Comparison of ENCODE assay signal across 8 cellular contexts in the genomic region with DNA sequence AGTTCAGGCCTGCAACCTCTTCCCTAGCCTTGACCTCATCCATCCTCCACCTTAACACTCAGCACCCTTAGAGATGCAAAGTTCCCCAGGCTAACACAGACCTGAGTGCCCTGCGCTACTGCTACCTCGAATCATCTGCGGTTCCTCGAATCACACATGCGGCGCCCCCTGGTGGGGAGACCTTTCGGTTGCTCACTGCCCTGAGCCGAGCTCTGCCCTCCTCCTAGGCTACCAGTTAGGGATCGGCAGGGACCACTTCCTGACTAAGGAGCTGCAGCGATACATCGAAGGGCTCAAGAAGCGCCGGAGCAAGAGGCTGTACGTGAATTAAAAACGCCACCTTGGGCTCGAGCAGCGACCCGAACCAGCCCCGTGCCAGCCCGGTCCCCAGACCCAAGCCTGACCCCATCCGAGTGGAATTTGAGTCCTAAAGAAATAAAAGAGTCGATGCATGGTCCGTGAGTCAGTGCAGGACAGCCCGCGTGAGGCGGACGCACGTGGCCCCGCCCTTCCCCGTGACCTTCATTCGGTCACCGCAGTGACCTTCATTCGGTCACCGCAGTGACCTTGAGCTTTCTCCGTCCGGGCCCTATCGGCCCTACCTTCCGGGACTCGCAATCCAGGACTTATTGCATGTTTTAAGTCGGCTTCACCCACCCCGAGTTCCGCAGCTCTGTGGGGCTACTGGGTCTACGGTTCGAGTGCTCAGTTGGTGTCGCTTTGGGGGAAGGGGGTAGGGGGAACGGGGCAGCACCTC. TPM values are rescaled to one million over a fixed set of nuclear protein-coding genes. Genes with fewer than 3 reads are reported as not detected.
A peak's percentile ranks its signal among the peaks of the same experiment; 100 is the strongest.
DNase-seq lines count a peak whose midpoint lies in the region; ATAC-seq and TF ChIP-seq lines count a peak whose summit lies in the region.

No MANE protein-coding gene starts in this region.

- H3K27me3 ChIP-seq in ovary (peaks cover 8% of the 10 kb centered on the region), thyroid gland (no peaks in the 10 kb centered on the region)

- H3K4me1 Mint-ChIP-seq in activated naive CD8-positive, alpha-beta T cell (ENCODE audit: low read depth) = peaks cover 37% of the 10 kb centered on the region

- no peaks in the 10 kb centered on the region for H3K9me3 ChIP-seq in ovary
- no peaks in the 10 kb centered on the region for H3K9me3 ChIP-seq in thyroid gland

- H3K36me3 ChIP-seq in ovary = no peaks in the 10 kb centered on the region
- no peaks in the 10 kb centered on the region for H3K36me3 ChIP-seq in thyroid gland

- TF ChIP-seq POLR2A in ovary (IDR thresholded peaks at IDR 0.05) (peak; percentile 5), thyroid gland (IDR thresholded peaks at IDR 0.05) (peak in 1 of 2 donors; percentile 68)

- H3K4me3 Mint-ChIP-seq in activated naive CD8-positive, alpha-beta T cell = peak overlapping the region; percentile 90

- peak overlapping the region in 1 of 2 donors; percentile 55 for H3K27ac ChIP-seq in ovary
- H3K27ac ChIP-seq in thyroid gland = peak overlapping the region; percentile 98 to 100 (median 99)

- H3K27me3 Mint-ChIP-seq in activated naive CD8-positive, alpha-beta T cell = peaks cover 5% of the 10 kb centered on the region

- TF ChIP-seq EP300 in ovary (IDR thresholded peaks at IDR 0.05) = no peak

- 0% methylated on average over 45 to 46 of the region's 46 CpGs for WGBS in ovary, 3 donors
- WGBS in thyroid gland, 2 donors = 0 to 1% methylated on average over 24 to 42 of the region's 46 CpGs

- H3K4me1 ChIP-seq in ovary (ENCODE audit: insufficient read depth) (peaks cover 13% of the 10 kb centered on the region), thyroid gland (peaks cover 30 to 40% of the 10 kb centered on the region in 2 donors)

- TF ChIP-seq CTCF in GM10266 (IDR thresholded peaks at IDR 0.05; ENCODE audit: control insufficient read depth, insufficient read depth, low read depth, missing control alignments) (peak; percentile 92), ovary (IDR thresholded peaks at IDR 0.05) (peak; percentile 74 to 87 (median 81)), thyroid gland (IDR thresholded peaks at IDR 0.05) (peak; percentile 47 to 93 (median 85))

- H3K9me3 Mint-ChIP-seq in activated naive CD8-positive, alpha-beta T cell (ENCODE audit: low read depth) = no peaks in the 10 kb centered on the region

- peak; percentile 16 for ATAC-seq in HG02571 (IDR thresholded peaks at IDR 0.05; ENCODE audit: unreplicated experiment)

- H3K27ac Mint-ChIP-seq in activated naive CD8-positive, alpha-beta T cell = peak overlapping the region; percentile 98

- intact Hi-C loops in head of caudate nucleus (cut with DNase I) (loop anchor here (2.0 kb wide), 1 partner anchor 34 kb away; no protein-coding TSS in a partner anchor), ovary (cut with DNase I) (loop anchor here in 2 of 4 donors (2.0 to 5.0 kb wide), 3 partner anchors 20 to 102 kb away; partner anchors contain the start of genes BAD (in 1 of the 2), FKBP2 (in 1 of the 2) and GPR137 (in 1 of the 2)), thyroid gland (cut with DNase I) (no loop called here)

- H3K4me3 ChIP-seq in ovary (peak overlapping the region; percentile 48), thyroid gland (replicated peaks in 1 of 3) (peak overlapping the region in 2 of 3 donors; percentile 40 to 47)

- H3K36me3 Mint-ChIP-seq in activated naive CD8-positive, alpha-beta T cell = peaks cover 2% of the 10 kb centered on the region

- peak; percentile 89 for DNase-seq in GM10266 (ENCODE audit: extremely low spot score)
- DNase-seq in NCI-H1092 treated with DMSO at 0.1 percent for 48 hours (lab: John Stamatoyannopoulos, UW) = peak; percentile 95
- peak; percentile 93 for DNase-seq in SKM-1 (lab: John Stamatoyannopoulos, UW; ENCODE audit: unreplicated experiment)
- DNase-seq in head of caudate nucleus = peak; percentile 91 to 99 (median 96)
- peak; percentile 79 to 90 (median 88) for DNase-seq in ovary
- DNase-seq in thyroid gland = peak; percentile 92 to 93

RNA-seq across cellular contexts. Expression of gene ESRRA, which starts 0.8 kb away (rescaled TPM):
- total RNA-seq in ovary = 10 to 100 TPM in 6 of 7 donors, 1 to 10 TPM in 1; 9.2 to 17.4 (median 15.7) TPM
- polyA plus RNA-seq in ovary = 10 to 100 TPM in 1 of 2 donors, 1 to 10 TPM in 1; 2.3 to 11.9 TPM
- total RNA-seq in thyroid gland = 10 to 100 TPM; 42.8 to 71.6 (median 58.3) TPM

RNA-seq across cellular contexts. Expression of gene CATSPERZ, which starts 4.3 kb away (rescaled TPM):
- total RNA-seq in ovary (not detected), thyroid gland (1 to 10 TPM in 2 of 4 donors, not detected in 2; 1.0 to 3.1 TPM)
- not detected for polyA plus RNA-seq in ovary

RNA-seq across cellular contexts. Expression of gene TRMT112, which starts 12.9 kb away (rescaled TPM):
- total RNA-seq in ovary (100 to 1,000 TPM; 207 to 432 (median 275) TPM), thyroid gland (100 to 1,000 TPM; 228 to 435 (median 237) TPM)
- 100 to 1,000 TPM; 272 to 383 TPM for polyA plus RNA-seq in ovary

RNA-seq across cellular contexts. Expression of gene KCNK4, which starts 13.4 kb away (rescaled TPM):
- total RNA-seq in ovary = not detected
- polyA plus RNA-seq in ovary = not detected
- not detected for total RNA-seq in thyroid gland

RNA-seq across cellular contexts. Expression of gene PRDX5, which starts 13.4 kb away (rescaled TPM):
- total RNA-seq in ovary (100 to 1,000 TPM; 160 to 400 (median 192) TPM), thyroid gland (100 to 1,000 TPM; 384 to 962 (median 653) TPM)
- 100 to 1,000 TPM; 272 to 334 TPM for polyA plus RNA-seq in ovary
